In genomic region chr14:76780875-76781647, GRCh38 we compare ENCODE assay signal across 1 cellular context.
TF ChIP-seq lines count a peak whose summit lies in the region.

No MANE protein-coding gene starts in this region.

TF ChIP-seq in IMR-90, 13 proteins besides CTCF, POLR2A, EP300 and RAD21 (continued from another document):
- no peak for TF ChIP-seq MXI1 (IDR thresholded peaks at IDR 0.05; ENCODE audit: borderline replicate concordance, low read depth, low read length)
- no peak for TF ChIP-seq USF2 (IDR thresholded peaks at IDR 0.05; ENCODE audit: low read depth, low read length)
- TF ChIP-seq CEBPB (IDR thresholded peaks at IDR 0.05; ENCODE audit: low read depth, low read length) = no peak
- TF ChIP-seq FOS (IDR thresholded peaks at IDR 0.05; ENCODE audit: low read depth, low read length) = no peak
- no peak for TF ChIP-seq MAZ (IDR thresholded peaks at IDR 0.05; ENCODE audit: borderline replicate concordance, low read depth, low read length)
- no peak for TF ChIP-seq RCOR1 (IDR thresholded peaks at IDR 0.05; ENCODE audit: insufficient replicate concordance, low read length)
- TF ChIP-seq RFX5 (IDR thresholded peaks at IDR 0.05; ENCODE audit: low read depth, low read length) = no peak
- no peak for TF ChIP-seq CHD1 (IDR thresholded peaks at IDR 0.05; ENCODE audit: low read depth, low read length)
- no peak for TF ChIP-seq MAFK (IDR thresholded peaks at IDR 0.05; ENCODE audit: low read depth, low read length)
